ENCODE assay signal across 8 cellular contexts in the genomic region with DNA sequence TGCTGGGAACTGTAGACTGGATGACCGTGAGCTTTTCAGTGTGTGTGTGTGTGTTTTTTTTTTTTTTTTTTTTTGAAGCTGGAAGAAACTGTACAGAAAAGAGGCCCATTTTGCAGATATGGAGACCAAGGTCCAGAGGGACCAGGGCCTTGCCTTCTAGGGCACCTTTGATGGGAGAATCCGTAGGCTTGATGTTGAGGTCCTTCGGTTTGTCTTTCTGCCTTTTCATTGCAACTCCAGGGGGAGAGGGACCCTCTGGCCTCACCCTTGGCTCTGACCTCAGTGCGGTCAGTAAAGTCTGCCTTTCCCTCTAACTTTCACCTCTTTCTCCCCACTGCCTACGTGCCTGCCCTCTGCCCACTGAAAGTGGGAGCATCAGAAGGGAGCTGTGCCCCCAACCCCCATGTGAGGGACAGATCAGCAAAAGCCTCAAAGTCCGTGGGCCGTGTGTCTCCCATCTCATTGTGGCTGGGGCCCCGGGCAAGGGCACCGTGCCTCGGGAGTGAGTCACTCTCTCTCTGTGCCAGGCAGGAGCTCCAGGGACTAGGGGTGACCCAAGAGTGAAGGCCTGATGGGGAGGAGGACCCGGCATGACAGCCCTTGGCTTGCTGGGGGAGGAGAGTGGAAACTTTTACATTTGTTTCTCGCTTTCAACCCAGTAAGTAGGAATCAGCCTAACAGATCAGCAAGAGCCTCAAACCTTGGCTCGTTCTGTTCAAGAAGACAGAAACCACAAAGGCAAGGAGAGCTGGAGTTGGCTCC.
DNase-seq lines count a peak whose midpoint lies in the region; ATAC-seq and TF ChIP-seq lines count a peak whose summit lies in the region.

No MANE protein-coding gene starts in this region.

- intact Hi-C loops in heart left ventricle (cut with DNase I) = no loop called here
- intact Hi-C loops in sigmoid colon (cut with DNase I) = no loop called here
- intact Hi-C loops in A673 (cut with micrococcal nuclease; ENCODE audit: unreplicated experiment) = no loop called here

- in situ Hi-C loops in astrocyte of the spinal cord (cut with HindIII; ENCODE audit: low sequenced_read_pairs) = no loop called here

- H3K9me3 ChIP-seq in heart left ventricle = no peaks in the 10 kb centered on the region
- H3K9me3 ChIP-seq in right atrium auricular region = no peaks in the 10 kb centered on the region
- no peaks in the 10 kb centered on the region for H3K9me3 ChIP-seq in sigmoid colon
- no peaks in the 10 kb centered on the region for H3K9me3 ChIP-seq in A673 (ENCODE audit: low read depth, low read length, poor library complexity, severe bottlenecking)

- no peak for TF ChIP-seq EP300 in sigmoid colon (IDR thresholded peaks at IDR 0.05)

- no peak for TF ChIP-seq CTCF in heart left ventricle (IDR thresholded peaks at IDR 0.05)
- TF ChIP-seq CTCF in right atrium auricular region (IDR thresholded peaks at IDR 0.05) = no peak
- no peak for TF ChIP-seq CTCF in astrocyte of the spinal cord (IDR thresholded peaks at IDR 0.05; ENCODE audit: low read depth, low read length)
- TF ChIP-seq CTCF in mesothelial cell of epicardium (IDR thresholded peaks at IDR 0.05; ENCODE audit: unreplicated experiment) = no peak
- TF ChIP-seq CTCF in sigmoid colon (IDR thresholded peaks at IDR 0.05) = no peak
- no peak for TF ChIP-seq CTCF in progenitor cell of endocrine pancreas (IDR thresholded peaks at IDR 0.05; ENCODE audit: unreplicated experiment)
- TF ChIP-seq CTCF in A673 (conservative IDR thresholded peaks at IDR 0.05; ENCODE audit: low read depth, low read length) = no peak

- H3K4me1 ChIP-seq in heart left ventricle (peaks cover 0 to 31% (median 7%) of the 10 kb centered on the region in 12 donors), right atrium auricular region (peaks cover 0 to 18% of the 10 kb centered on the region in 2 donors), sigmoid colon (peaks cover 0 to 37% (median 23%) of the 10 kb centered on the region in 4 donors), A673 (ENCODE audit: insufficient read depth, low read length, poor library complexity, severe bottlenecking) (no peaks in the 10 kb centered on the region)

- no peak for TF ChIP-seq POLR2A in heart left ventricle (IDR thresholded peaks at IDR 0.05)
- TF ChIP-seq POLR2A in sigmoid colon (IDR thresholded peaks at IDR 0.05) = no peak

- peak; percentile 43 to 94 (median 76) for ATAC-seq in heart left ventricle
- no peak for ATAC-seq in GM18511 (IDR thresholded peaks at IDR 0.05; ENCODE audit: unreplicated experiment)

- H3K27ac ChIP-seq in heart left ventricle (no peak overlapping the region), right atrium auricular region (no peak overlapping the region), sigmoid colon (peak overlapping the region in 2 of 4 donors; percentile 35 to 51), A673 (ENCODE audit: low read depth, low read length, poor library complexity, severe bottlenecking) (no peak overlapping the region)

- DNase-seq in heart left ventricle (peak in 2 of 5 donors; percentile 68 to 73), right atrium auricular region (ENCODE audit: low spot score) (no peak), astrocyte of the spinal cord (ENCODE audit: low read depth, low spot score) (peak; percentile 58), mesothelial cell of epicardium (ENCODE audit: low spot score in 2 of 2, unreplicated experiment in 2 of 2) (no peak), sigmoid colon (no peak), progenitor cell of endocrine pancreas (ENCODE audit: low spot score, unreplicated experiment) (no peak), A673 (ENCODE audit: low spot score) (no peak)

- no peak overlapping the region for H3K4me3 ChIP-seq in heart left ventricle
- H3K4me3 ChIP-seq in right atrium auricular region = no peak overlapping the region
- H3K4me3 ChIP-seq in astrocyte of the spinal cord (ENCODE audit: low read depth, low read length) = no peak overlapping the region
- no peak overlapping the region for H3K4me3 ChIP-seq in sigmoid colon
- no peak overlapping the region for H3K4me3 ChIP-seq in A673 (ENCODE audit: low read depth, low read length, poor library complexity, severe bottlenecking)

- H3K27ac Mint-ChIP-seq in mesothelial cell of epicardium (peak overlapping the region; percentile 76), progenitor cell of endocrine pancreas (no peak overlapping the region)

- no TSS peak for BruUV-seq in A673 (replicated peaks; lab: Mats Ljungman, UMichigan)

- no peaks in the 10 kb centered on the region for H3K36me3 ChIP-seq in heart left ventricle
- H3K36me3 ChIP-seq in right atrium auricular region = no peaks in the 10 kb centered on the region
- H3K36me3 ChIP-seq in sigmoid colon = no peaks in the 10 kb centered on the region
- no peaks in the 10 kb centered on the region for H3K36me3 ChIP-seq in A673 (ENCODE audit: insufficient read depth, low read length, poor library complexity, severe bottlenecking)

- H3K4me1 Mint-ChIP-seq in mesothelial cell of epicardium = peaks cover 24% of the 10 kb centered on the region
- peaks cover 3% of the 10 kb centered on the region for H3K4me1 Mint-ChIP-seq in progenitor cell of endocrine pancreas (ENCODE audit: low read depth)

- H3K27me3 ChIP-seq in heart left ventricle (no peaks in the 10 kb centered on the region), right atrium auricular region (no peaks in the 10 kb centered on the region), sigmoid colon (no peaks in the 10 kb centered on the region), A673 (replicated peaks; ENCODE audit: insufficient read depth, low read depth, low read length, poor library complexity) (no peaks in the 10 kb centered on the region)

- H3K4me3 Mint-ChIP-seq in mesothelial cell of epicardium = no peak overlapping the region
- H3K4me3 Mint-ChIP-seq in progenitor cell of endocrine pancreas (ENCODE audit: low read depth) = no peak overlapping the region

- H3K27me3 Mint-ChIP-seq in mesothelial cell of epicardium (ENCODE audit: low read depth) (no peaks in the 10 kb centered on the region), progenitor cell of endocrine pancreas (no peaks in the 10 kb centered on the region)

- H3K9me3 Mint-ChIP-seq in mesothelial cell of epicardium (no peaks in the 10 kb centered on the region), progenitor cell of endocrine pancreas (ENCODE audit: low read depth) (no peaks in the 10 kb centered on the region)

- POLR2A ChIA-PET in A673 (lab: Charles Lee; ENCODE audit: low non-redundant PET) = no interaction called here

- CTCF ChIA-PET in A673 (lab: Charles Lee) = no interaction called here

- 60 to 76% (median 68%) methylated on average over 12 to 13 of the region's 13 CpGs for WGBS in heart left ventricle, 4 donors
- WGBS in sigmoid colon, 2 donors = 58 to 67% methylated on average over 13 of the region's 13 CpGs

- no peaks in the 10 kb centered on the region for H3K36me3 Mint-ChIP-seq in mesothelial cell of epicardium
- H3K36me3 Mint-ChIP-seq in progenitor cell of endocrine pancreas (ENCODE audit: insufficient read depth) = no peaks in the 10 kb centered on the region
